ENCODE assay signal across 28 cellular contexts in the genomic region with DNA sequence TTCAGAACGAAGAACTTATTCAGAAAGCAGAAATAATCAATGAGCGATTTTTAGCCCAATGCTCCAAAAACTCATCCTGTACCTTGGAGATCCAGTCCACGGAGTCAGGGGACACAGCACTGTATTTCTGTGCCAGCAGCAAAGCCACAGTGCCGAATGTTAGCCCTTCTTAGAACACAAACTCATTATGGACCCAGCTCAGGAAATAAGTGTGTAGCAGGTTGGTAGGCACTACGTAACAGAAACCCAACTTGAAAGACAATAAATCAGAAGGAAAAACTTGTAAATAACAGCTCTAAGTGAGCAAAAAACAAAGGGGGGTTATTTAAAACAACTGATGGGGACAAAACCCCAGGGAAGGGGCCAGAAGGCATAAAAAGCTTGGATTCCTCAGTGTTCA.
A peak's percentile ranks its signal among the peaks of the same experiment; 100 is the strongest.
DNase-seq lines count a peak whose midpoint lies in the region; ATAC-seq lines count a peak whose summit lies in the region.
"Had no signal": no experiment of that assay in that cellular context is flagged by ENCODE, and none has a peak within 500 bp of the region (broad histone marks: within the 10 kb centered on the region; RNA-seq: fewer than 3 reads in every experiment).

No MANE protein-coding gene starts in this region.

- H3K27me3 Mint-ChIP-seq in activated naive CD4-positive, alpha-beta T cell treated with anti-CD3 and anti-CD28 coated beads, Interleukin-2, amount 50 U/mL, for 24 hours, result no peaks in the 10 kb centered on the region
- H3K27me3 Mint-ChIP-seq in T-helper 1 cell treated with Interleukin-12 subunit alpha and Interleukin-12 subunit beta and Interleukin-4 antibody, amounts not matched to agents 30 μg/mL and 1 μg/mL, for 36 hours (ENCODE audit: low read depth), result peaks cover 4% of the 10 kb centered on the region
- peaks cover 2% of the 10 kb centered on the region for H3K27me3 Mint-ChIP-seq in activated naive CD8-positive, alpha-beta T cell treated with anti-CD3 and anti-CD28 coated beads, Interleukin-2, amount 10 ng/mL, durations not matched to agents 7 days and 5 days

- peak; percentile 69 for ATAC-seq in activated naive CD8-positive, alpha-beta T cell treated with anti-CD3 and anti-CD28 coated beads, Interleukin-2, amount 10 ng/mL, durations not matched to agents 7 days and 5 days (ENCODE audit: low read depth)
- no peak for ATAC-seq in HG03520 (IDR thresholded peaks at IDR 0.05; ENCODE audit: unreplicated experiment)
- no peak for ATAC-seq in GM21423 (IDR thresholded peaks at IDR 0.05; ENCODE audit: unreplicated experiment)
- ATAC-seq: gastroesophageal sphincter; left ventricle myocardium superior; stimulated activated memory B cell treated with anti-CD40 and anti-IgM and Interleukin-4, amounts not matched to agents 10 μg/mL and 1 μg/mL and 100 μg/mL, for 72 hours had no signal

- H3K9me3 Mint-ChIP-seq in activated naive CD4-positive, alpha-beta T cell treated with anti-CD3 and anti-CD28 coated beads, Interleukin-2, amount 50 U/mL, for 24 hours, result no peaks in the 10 kb centered on the region
- no peaks in the 10 kb centered on the region for H3K9me3 Mint-ChIP-seq in T-helper 1 cell treated with Interleukin-12 subunit alpha and Interleukin-12 subunit beta and Interleukin-4 antibody, amounts not matched to agents 30 μg/mL and 1 μg/mL, for 36 hours
- H3K9me3 Mint-ChIP-seq in activated naive CD8-positive, alpha-beta T cell treated with anti-CD3 and anti-CD28 coated beads, Interleukin-2, amount 10 ng/mL, durations not matched to agents 7 days and 5 days, result no peaks in the 10 kb centered on the region
- H3K9me3 Mint-ChIP-seq: dendritic cell treated with granulocyte-macrophage colony-stimulating factor and Interleukin-4, amounts not matched to agents 40 ng/mL and 50 ng/mL, for 4 days; mesothelial cell of epicardium; stimulated activated memory B cell treated with anti-CD40 and anti-IgM and Interleukin-4, amounts not matched to agents 10 μg/mL and 1 μg/mL and 100 μg/mL, for 72 hours had no signal

- H3K9me3 ChIP-seq in thymus (ENCODE audit: control insufficient read depth), result no peaks in the 10 kb centered on the region
- H3K9me3 ChIP-seq: gastroesophageal sphincter, MG63, ovary, tibial artery had no signal

- POLR2A ChIA-PET in activated naive CD8-positive, alpha-beta T cell treated with anti-CD3 and anti-CD28 coated beads, Interleukin-2, amount 10 ng/mL, durations not matched to agents 7 days and 5 days (lab: Charles Lee), result interaction anchor here (0.8 to 1.8 kb wide), 12 partner anchors 56 to 222 kb away, joined by 3 to 16 read pairs (median 4); partner anchors contain the start of gene EPHB6

- H3K4me1 ChIP-seq in thymus (ENCODE audit: control insufficient read depth, insufficient read depth, low read length), result no peaks in the 10 kb centered on the region
- H3K4me1 ChIP-seq: gastroesophageal sphincter, tibial artery had no signal

- H3K27ac Mint-ChIP-seq in activated naive CD4-positive, alpha-beta T cell treated with anti-CD3 and anti-CD28 coated beads, Interleukin-2, amount 50 U/mL, for 24 hours, result peak overlapping the region; percentile 100
- H3K27ac Mint-ChIP-seq in T-helper 1 cell treated with Interleukin-12 subunit alpha and Interleukin-12 subunit beta and Interleukin-4 antibody, amounts not matched to agents 30 μg/mL and 1 μg/mL, for 36 hours, result peak overlapping the region; percentile 94
- H3K27ac Mint-ChIP-seq in activated naive CD8-positive, alpha-beta T cell treated with anti-CD3 and anti-CD28 coated beads, Interleukin-2, amount 10 ng/mL, durations not matched to agents 7 days and 5 days, result peak overlapping the region; percentile 99
- H3K27ac Mint-ChIP-seq: dendritic cell treated with granulocyte-macrophage colony-stimulating factor and Interleukin-4, amounts not matched to agents 40 ng/mL and 50 ng/mL, for 4 days; mesothelial cell of epicardium; nephron; stimulated activated memory B cell treated with anti-CD40 and anti-IgM and Interleukin-4, amounts not matched to agents 10 μg/mL and 1 μg/mL and 100 μg/mL, for 72 hours had no signal

- H3K4me3 Mint-ChIP-seq in activated naive CD4-positive, alpha-beta T cell treated with anti-CD3 and anti-CD28 coated beads, Interleukin-2, amount 50 U/mL, for 24 hours, result peak overlapping the region; percentile 94
- peak overlapping the region; percentile 83 for H3K4me3 Mint-ChIP-seq in T-helper 1 cell treated with Interleukin-12 subunit alpha and Interleukin-12 subunit beta and Interleukin-4 antibody, amounts not matched to agents 30 μg/mL and 1 μg/mL, for 36 hours
- H3K4me3 Mint-ChIP-seq in activated naive CD8-positive, alpha-beta T cell treated with anti-CD3 and anti-CD28 coated beads, Interleukin-2, amount 10 ng/mL, durations not matched to agents 7 days and 5 days, result peak overlapping the region; percentile 94
- H3K4me3 Mint-ChIP-seq: dendritic cell treated with granulocyte-macrophage colony-stimulating factor and Interleukin-4, amounts not matched to agents 40 ng/mL and 50 ng/mL, for 4 days; mesothelial cell of epicardium; nephron; stimulated activated memory B cell treated with anti-CD40 and anti-IgM and Interleukin-4, amounts not matched to agents 10 μg/mL and 1 μg/mL and 100 μg/mL, for 72 hours had no signal

- peak overlapping the region; percentile 51 for H3K4me3 ChIP-seq in thymus (ENCODE audit: low read length)
- H3K4me3 ChIP-seq: gastroesophageal sphincter, MG63, ovary, smooth muscle cell, tibial artery had no signal

- DNase-seq in activated naive CD4-positive, alpha-beta T cell (lab: John Stamatoyannopoulos, UW), result no peak
- DNase-seq in activated naive CD8-positive, alpha-beta T cell treated with anti-CD3 and anti-CD28 coated beads, Interleukin-2, amount 10 ng/mL, durations not matched to agents 7 days and 5 days, result no peak
- DNase-seq: activated CD8-positive, alpha-beta memory T cell treated with anti-CD3 and anti-CD28 coated beads for 24 hours; activated effector memory CD4-positive, alpha-beta T cell treated with Interleukin-2 at 50 U/mL for 16 hours; aorta; DMS79; GF-D8; GOT3; left ventricle myocardium superior; MG63; NCI-H2081; NCI-H226; ovary; stimulated activated CD4-positive, alpha-beta T cell treated with anti-CD3 and anti-CD28 coated beads, Interleukin-2, amount 100 ng/mL, for 48 hours; tibial artery had no signal

- no peaks in the 10 kb centered on the region for H3K27me3 ChIP-seq in thymus (ENCODE audit: control insufficient read depth, insufficient read depth)
- H3K27me3 ChIP-seq: ovary had no signal

- H3K4me1 Mint-ChIP-seq in activated naive CD4-positive, alpha-beta T cell treated with anti-CD3 and anti-CD28 coated beads, Interleukin-2, amount 50 U/mL, for 24 hours, result peaks cover 23% of the 10 kb centered on the region
- peaks cover 14% of the 10 kb centered on the region for H3K4me1 Mint-ChIP-seq in T-helper 1 cell treated with Interleukin-12 subunit alpha and Interleukin-12 subunit beta and Interleukin-4 antibody, amounts not matched to agents 30 μg/mL and 1 μg/mL, for 36 hours (ENCODE audit: low read depth)
- peaks cover 10% of the 10 kb centered on the region for H3K4me1 Mint-ChIP-seq in activated naive CD8-positive, alpha-beta T cell treated with anti-CD3 and anti-CD28 coated beads, Interleukin-2, amount 10 ng/mL, durations not matched to agents 7 days and 5 days
- H3K4me1 Mint-ChIP-seq: mesothelial cell of epicardium, nephron had no signal

- H3K36me3 ChIP-seq in thymus (ENCODE audit: control insufficient read depth, insufficient read depth), result no peaks in the 10 kb centered on the region
- H3K36me3 ChIP-seq: gastroesophageal sphincter, MG63, ovary, tibial artery had no signal

- 18% methylated on average over 5 of the region's 5 CpGs for WGBS in thymus

- peak overlapping the region; percentile 96 for H3K27ac ChIP-seq in thymus (ENCODE audit: low read depth)
- H3K27ac ChIP-seq: gastroesophageal sphincter, ovary, RWPE1, tibial artery, VCaP had no signal

- H3K36me3 Mint-ChIP-seq in activated naive CD4-positive, alpha-beta T cell treated with anti-CD3 and anti-CD28 coated beads, Interleukin-2, amount 50 U/mL, for 24 hours, result no peaks in the 10 kb centered on the region
- no peaks in the 10 kb centered on the region for H3K36me3 Mint-ChIP-seq in T-helper 1 cell treated with Interleukin-12 subunit alpha and Interleukin-12 subunit beta and Interleukin-4 antibody, amounts not matched to agents 30 μg/mL and 1 μg/mL, for 36 hours (ENCODE audit: low read depth)
- no peaks in the 10 kb centered on the region for H3K36me3 Mint-ChIP-seq in activated naive CD8-positive, alpha-beta T cell treated with anti-CD3 and anti-CD28 coated beads, Interleukin-2, amount 10 ng/mL, durations not matched to agents 7 days and 5 days
- H3K36me3 Mint-ChIP-seq: mesothelial cell of epicardium; stimulated activated memory B cell treated with anti-CD40 and anti-IgM and Interleukin-4, amounts not matched to agents 10 μg/mL and 1 μg/mL and 100 μg/mL, for 72 hours had no signal
